In genomic region chr18:58649966-58650816, GRCh38 we compare ENCODE assay signal across 10 cellular contexts. TPM values are rescaled to one million over a fixed set of nuclear protein-coding genes. Genes with fewer than 3 reads are reported as not detected.
A peak's percentile ranks its signal among the peaks of the same experiment; 100 is the strongest.
DNase-seq lines count a peak whose midpoint lies in the region; ATAC-seq and TF ChIP-seq lines count a peak whose summit lies in the region.
"Had no signal": no experiment of that assay in that cellular context is flagged by ENCODE, and none has a peak within 500 bp of the region (broad histone marks: within the 10 kb centered on the region; RNA-seq: fewer than 3 reads in every experiment).

No MANE protein-coding gene starts in this region.

- H3K4me3 ChIP-seq in SU-DHL-6 (ENCODE audit: insufficient read depth, low read length, poor library complexity, severe bottlenecking), result no peak overlapping the region
- no peak overlapping the region for H3K4me3 ChIP-seq in upper lobe of right lung
- H3K4me3 ChIP-seq: esophagus squamous epithelium had no signal

- peak overlapping the region; percentile 1 for H3K4me2 ChIP-seq in SU-DHL-6 (ENCODE audit: low read depth, low read length, poor library complexity, severe bottlenecking)

- no peak overlapping the region for H3K27ac Mint-ChIP-seq in activated CD8-positive, alpha-beta memory T cell treated with anti-CD3 and anti-CD28 coated beads, Interleukin-2, amount 10 ng/mL, durations not matched to agents 7 days and 5 days
- no peak overlapping the region for H3K27ac Mint-ChIP-seq in stimulated activated effector memory CD8-positive, alpha-beta T cell treated with anti-CD3 and anti-CD28 coated beads, Interleukin-12 subunit alpha, Interleukin-12 subunit beta, amount 100 ng/mL, for 72 hours

- H3K9me3 ChIP-seq in SU-DHL-6 (ENCODE audit: insufficient read depth, low read length) (peaks cover 12% of the 10 kb centered on the region; the same call in 1 of the 2 replicates), upper lobe of right lung (no peaks in the 10 kb centered on the region)
- H3K9me3 ChIP-seq: esophagus squamous epithelium had no signal

- H3K4me1 Mint-ChIP-seq in activated CD8-positive, alpha-beta memory T cell treated with anti-CD3 and anti-CD28 coated beads, Interleukin-2, amount 10 ng/mL, durations not matched to agents 7 days and 5 days, result peaks cover 33% of the 10 kb centered on the region
- H3K4me1 Mint-ChIP-seq in stimulated activated effector memory CD8-positive, alpha-beta T cell treated with anti-CD3 and anti-CD28 coated beads, Interleukin-12 subunit alpha, Interleukin-12 subunit beta, amount 100 ng/mL, for 72 hours, result peaks cover 34% of the 10 kb centered on the region

- no peak overlapping the region for H3K27ac ChIP-seq in SU-DHL-6 (ENCODE audit: low read depth, low read length)
- no peak overlapping the region for H3K27ac ChIP-seq in upper lobe of right lung
- H3K27ac ChIP-seq: esophagus squamous epithelium had no signal

- no peaks in the 10 kb centered on the region for H3K27me3 ChIP-seq in SU-DHL-6 (ENCODE audit: low read length)
- no peaks in the 10 kb centered on the region for H3K27me3 ChIP-seq in upper lobe of right lung
- H3K27me3 ChIP-seq: esophagus squamous epithelium had no signal

- H3F3A ChIP-seq in SU-DHL-6 (ENCODE audit: insufficient read depth), result no peaks in the 10 kb centered on the region

- peaks cover 2% of the 10 kb centered on the region for H3K9me3 Mint-ChIP-seq in activated CD8-positive, alpha-beta memory T cell treated with anti-CD3 and anti-CD28 coated beads, Interleukin-2, amount 10 ng/mL, durations not matched to agents 7 days and 5 days (ENCODE audit: low read depth)
- H3K9me3 Mint-ChIP-seq in stimulated activated effector memory CD8-positive, alpha-beta T cell treated with anti-CD3 and anti-CD28 coated beads, Interleukin-12 subunit alpha, Interleukin-12 subunit beta, amount 100 ng/mL, for 72 hours, result peaks cover 4% of the 10 kb centered on the region

- H3K36me3 Mint-ChIP-seq in activated CD8-positive, alpha-beta memory T cell treated with anti-CD3 and anti-CD28 coated beads, Interleukin-2, amount 10 ng/mL, durations not matched to agents 7 days and 5 days, result peaks cover 15% of the 10 kb centered on the region
- H3K36me3 Mint-ChIP-seq in stimulated activated effector memory CD8-positive, alpha-beta T cell treated with anti-CD3 and anti-CD28 coated beads, Interleukin-12 subunit alpha, Interleukin-12 subunit beta, amount 100 ng/mL, for 72 hours, result no peaks in the 10 kb centered on the region

- TF ChIP-seq CTCF in SU-DHL-6 (IDR thresholded peaks at IDR 0.05; ENCODE audit: insufficient read depth, low read length, poor library complexity, severe bottlenecking) (no peak), upper lobe of right lung (IDR thresholded peaks at IDR 0.05) (no peak)

- no peaks in the 10 kb centered on the region for H3K79me2 ChIP-seq in SU-DHL-6 (ENCODE audit: insufficient read depth, low read length)

- H3K9me2 ChIP-seq in SU-DHL-6 (replicated peaks; ENCODE audit: insufficient read depth, low read length), result no peaks in the 10 kb centered on the region

- DNase-seq in activated CD8-positive, alpha-beta memory T cell treated with anti-CD3 and anti-CD28 coated beads, Interleukin-2, amount 10 ng/mL, durations not matched to agents 7 days and 5 days, result peak; percentile 52
- DNase-seq in activated CD8-positive, alpha-beta memory T cell treated with anti-CD3 and anti-CD28 coated beads for 24 hours, result no peak
- peak in 1 of 2 donors; percentile 61 for DNase-seq in stimulated activated effector memory CD8-positive, alpha-beta T cell treated with anti-CD3 and anti-CD28 coated beads, Interleukin-12 subunit alpha, Interleukin-12 subunit beta, amount 100 ng/mL, for 72 hours (ENCODE audit: low spot score in 2 of 2)
- no peak for DNase-seq in upper lobe of right lung
- no peak for DNase-seq in GOT3 (lab: John Stamatoyannopoulos, UW)
- DNase-seq: esophagus squamous epithelium had no signal

- intact Hi-C loops in upper lobe of right lung (cut with DNase I), result no loop called here

- no peak overlapping the region for H2AFZ ChIP-seq in SU-DHL-6 (ENCODE audit: low read depth, low read length, severe bottlenecking)

- no peak overlapping the region for H3K9ac ChIP-seq in SU-DHL-6 (ENCODE audit: low read length)

- no peaks in the 10 kb centered on the region for H3K4me1 ChIP-seq in upper lobe of right lung

- no peaks in the 10 kb centered on the region for H4K20me1 ChIP-seq in SU-DHL-6 (ENCODE audit: low read depth, low read length)

- H3K4me3 Mint-ChIP-seq in activated CD8-positive, alpha-beta memory T cell treated with anti-CD3 and anti-CD28 coated beads, Interleukin-2, amount 10 ng/mL, durations not matched to agents 7 days and 5 days, result no peak overlapping the region
- no peak overlapping the region for H3K4me3 Mint-ChIP-seq in stimulated activated effector memory CD8-positive, alpha-beta T cell treated with anti-CD3 and anti-CD28 coated beads, Interleukin-12 subunit alpha, Interleukin-12 subunit beta, amount 100 ng/mL, for 72 hours

- peak; percentile 57 for ATAC-seq in activated CD8-positive, alpha-beta memory T cell treated with anti-CD3 and anti-CD28 coated beads, Interleukin-2, amount 10 ng/mL, durations not matched to agents 7 days and 5 days
- ATAC-seq in HG02973 (IDR thresholded peaks at IDR 0.05; ENCODE audit: unreplicated experiment) (peak; percentile 76), upper lobe of right lung (no peak), esophagus mucosa (no peak)
- peak; percentile 88 for ATAC-seq in stimulated activated effector memory CD8-positive, alpha-beta T cell treated with anti-CD3 and anti-CD28 coated beads, Interleukin-12 subunit alpha, Interleukin-12 subunit beta, amount 100 ng/mL, for 72 hours

- peaks cover 2% of the 10 kb centered on the region for H3K27me3 Mint-ChIP-seq in activated CD8-positive, alpha-beta memory T cell treated with anti-CD3 and anti-CD28 coated beads, Interleukin-2, amount 10 ng/mL, durations not matched to agents 7 days and 5 days

- CTCF ChIA-PET in activated CD8-positive, alpha-beta memory T cell treated with anti-CD3 and anti-CD28 coated beads, Interleukin-2, amount 10 ng/mL, durations not matched to agents 7 days and 5 days (lab: Charles Lee), result no interaction called here

- peaks cover 4% of the 10 kb centered on the region; the same call in 1 of the 2 replicates for H3K36me3 ChIP-seq in SU-DHL-6 (ENCODE audit: low read length)
- no peaks in the 10 kb centered on the region for H3K36me3 ChIP-seq in upper lobe of right lung
- H3K36me3 ChIP-seq: esophagus squamous epithelium had no signal

RNA-seq across cellular contexts. Expression of gene MALT1, which starts 21.1 kb away (rescaled TPM):
- total RNA-seq in activated CD8-positive, alpha-beta memory T cell treated with anti-CD3 and anti-CD28 coated beads, Interleukin-2, amount 10 ng/mL, durations not matched to agents 7 days and 5 days, result 10 to 100 TPM; 30.3 to 31.6 TPM
- 25.8 TPM for total RNA-seq in upper lobe of right lung
- 34.4 TPM for total RNA-seq in esophagus mucosa

RNA-seq across cellular contexts. Expression of gene ALPK2, which starts 21.3 kb away (rescaled TPM):
- under 1 TPM in 1 of 2 experiments, not detected in 1; 0.33 TPM for total RNA-seq in activated CD8-positive, alpha-beta memory T cell treated with anti-CD3 and anti-CD28 coated beads, Interleukin-2, amount 10 ng/mL, durations not matched to agents 7 days and 5 days
- total RNA-seq in upper lobe of right lung (0.29 TPM), esophagus mucosa (0.12 TPM)
- total RNA-seq: pulmonary artery endothelial cell had no signal

Comparison
In these comparisons a context has a peak if more than half of its experiments do, and no peak if none do; other contexts are left out.
1. ATAC-seq: peak in activated CD8-positive, alpha-beta memory T cell treated with anti-CD3 and anti-CD28 coated beads, Interleukin-2, amount 10 ng/mL, durations not matched to agents 7 days and 5 days (single experiment), HG02973 (single experiment) and stimulated activated effector memory CD8-positive, alpha-beta T cell treated with anti-CD3 and anti-CD28 coated beads, Interleukin-12 subunit alpha, Interleukin-12 subunit beta, amount 100 ng/mL, for 72 hours (single experiment); none in upper lobe of right lung (single experiment) and esophagus mucosa (single experiment).